Comparison of ENCODE assay signal across 1 cellular context in genomic region chr15:60643490-60644040, GRCh38.
TF ChIP-seq lines count a peak whose summit lies in the region.

No MANE protein-coding gene starts in this region.

TF ChIP-seq in WTC11, 78 proteins besides CTCF, POLR2A, EP300 and RAD21 (continued from another document):
- TF ChIP-seq ZNF425 (CRISPR knock-in tag; conservative IDR thresholded peaks at IDR 0.05) (no peak), ZNF671 (CRISPR knock-in tag; IDR thresholded peaks at IDR 0.05) (no peak), GTF2I (CRISPR knock-in tag; conservative IDR thresholded peaks at IDR 0.05) (no peak), ZNF423 (CRISPR knock-in tag; IDR thresholded peaks at IDR 0.05) (no peak)
